Comparison of ENCODE assay signal across 7 cellular contexts in genomic region chr2:208482453-208483015, GRCh38.
DNase-seq lines count a peak whose midpoint lies in the region; FAIRE-seq and TF ChIP-seq lines count a peak whose summit lies in the region.
"Not testable (repeated sequence)": the region's sequence is repeated elsewhere in the genome, so short reads cannot be mapped to it uniquely, and the experiment has no call there.

No MANE protein-coding gene starts in this region.

- TF ChIP-seq POLR2A in GM12891 (IDR thresholded peaks at IDR 0.05; ENCODE audit: low read depth, low read length); NB4 (IDR thresholded peaks at IDR 0.05; ENCODE audit: extremely low read depth, insufficient read length): not testable (repeated sequence)

- not testable (repeated sequence) for FAIRE-seq in GM12891 (lab: Jason Lieb, UNC); bronchial epithelial cell (lab: Jason Lieb, UNC)

- not testable (repeated sequence) for H3K36me3 Mint-ChIP-seq in CD14-positive monocyte

- not testable (repeated sequence) for DNase-seq in CD14-positive monocyte (ENCODE audit: low spot score); GM12891 (ENCODE audit: insufficient read length, low spot score)
- peak; percentile 51 for DNase-seq in LNCaP clone FGC (ENCODE audit: low read depth)
- peak; percentile 25 for DNase-seq in NB4 (ENCODE audit: low read depth)
- DNase-seq in OCI-M1 (lab: John Stamatoyannopoulos, UW): peak; percentile 76
- peak; percentile 13 for DNase-seq in UCSD-AML1 (lab: John Stamatoyannopoulos, UW; ENCODE audit: unreplicated experiment)
- peak; percentile 27 for DNase-seq in bronchial epithelial cell (ENCODE audit: low read depth)

- H3K4me1 Mint-ChIP-seq in CD14-positive monocyte: peaks cover 13% of the 10 kb centered on the region

- intact Hi-C loops in CD14-positive monocyte (cut with micrococcal nuclease): not testable (repeated sequence)

- peak overlapping the region in 5 of 7 donors; percentile 1 to 73 (median 48) for H3K27ac Mint-ChIP-seq in CD14-positive monocyte

- H3K4me3 ChIP-seq in LNCaP clone FGC (ENCODE audit: low read depth, low read length); NB4 (ENCODE audit: low read depth, low read length); bronchial epithelial cell (ENCODE audit: low read depth, low read length): not testable (repeated sequence)

- H3K4me3 Mint-ChIP-seq in CD14-positive monocyte: peak overlapping the region in 1 of 2 donors; percentile 80

- H3K36me3 ChIP-seq in bronchial epithelial cell (ENCODE audit: control insufficient read depth, insufficient read depth, low read length): not testable (repeated sequence)

- H3K27me3 Mint-ChIP-seq in CD14-positive monocyte (ENCODE audit: low read depth in 3 of 3): not testable (repeated sequence)

- not testable (repeated sequence) for TF ChIP-seq CTCF in CD14-positive monocyte (IDR thresholded peaks at IDR 0.05); LNCaP clone FGC (IDR thresholded peaks at IDR 0.05; ENCODE audit: control insufficient read depth, extremely low read depth, insufficient read depth); NB4 (IDR thresholded peaks at IDR 0.05; ENCODE audit: low read depth, low read length); bronchial epithelial cell (IDR thresholded peaks at IDR 0.05; ENCODE audit: insufficient read depth, low read length, severe bottlenecking)

- not testable (repeated sequence) for H3K27me3 ChIP-seq in bronchial epithelial cell (ENCODE audit: control insufficient read depth, insufficient read depth, low read length)

- not testable (repeated sequence) for H3K9me3 Mint-ChIP-seq in CD14-positive monocyte

TF ChIP-seq in GM12891, 5 proteins besides CTCF, POLR2A, EP300 and RAD21:
- TF ChIP-seq SPI1 (IDR thresholded peaks at IDR 0.05; ENCODE audit: low read depth, low read length): peak; percentile 87
